Comparison of ENCODE assay signal across 8 cellular contexts in genomic region chr16:85028638-85029412, GRCh38. TPM values are rescaled to one million over a fixed set of nuclear protein-coding genes. Genes with fewer than 3 reads are reported as not detected.
DNase-seq lines count a peak whose midpoint lies in the region; ATAC-seq and TF ChIP-seq lines count a peak whose summit lies in the region.

No MANE protein-coding gene starts in this region.

- peaks cover 33% of the 10 kb centered on the region for H3F3A ChIP-seq in PC-9 (ENCODE audit: insufficient read depth, low read depth)

- no peaks in the 10 kb centered on the region for H3K36me3 Mint-ChIP-seq in glutamatergic neuron (ENCODE audit: unreplicated experiment)

- peak overlapping the region; percentile 95 for H3K4me2 ChIP-seq in PC-9

- 0 out of 2 replicates have a peak overlapping the region, but pooled peaks have one; percentile 4 for H3K27ac ChIP-seq in PC-9
- H3K27ac ChIP-seq in skeletal muscle tissue (ENCODE audit: low read depth, low read length) = peak overlapping the region; percentile 48

- peak overlapping the region; percentile 90 for H3K4me3 Mint-ChIP-seq in glutamatergic neuron (ENCODE audit: unreplicated experiment)

- no peak overlapping the region for H2AFZ ChIP-seq in PC-9

- no peak for ATAC-seq in GM18907 (IDR thresholded peaks at IDR 0.05; ENCODE audit: unreplicated experiment)

- H3K9ac ChIP-seq in skeletal muscle tissue (ENCODE audit: low read depth in 1 of 3, low read length in 3 of 3) = peak overlapping the region; percentile 38 to 96 (median 91)

- H3K27me3 ChIP-seq in PC-9 (ENCODE audit: insufficient read depth, low read depth) (no peaks in the 10 kb centered on the region), skeletal muscle tissue (ENCODE audit: control insufficient read depth in 3 of 3, insufficient read depth in 3 of 3, low read length in 3 of 3) (no peaks in the 10 kb centered on the region)

- H4K20me1 ChIP-seq in PC-9 (ENCODE audit: insufficient read depth) = peaks cover 5% of the 10 kb centered on the region; the same call in 1 of the 2 replicates

- peaks cover 52% of the 10 kb centered on the region for H3K4me1 ChIP-seq in PC-9 (replicated peaks; ENCODE audit: insufficient read depth)
- H3K4me1 ChIP-seq in skeletal muscle tissue (ENCODE audit: control insufficient read depth in 3 of 3, insufficient read depth in 3 of 3, low read length in 3 of 3) = peaks cover 16 to 25% (median 21%) of the 10 kb centered on the region in 3 donors

- CTCF ChIA-PET in PC-9 (lab: Charles Lee) = interaction anchor here (0.7 kb wide), 1 partner anchor 34 kb away, joined by 5 read pairs; no protein-coding TSS in a partner anchor

- BruUV-seq in PC-9 (replicated peaks; lab: Mats Ljungman, UMichigan) = TSS peak; percentile 32

- TF ChIP-seq CTCF in PC-9 (conservative IDR thresholded peaks at IDR 0.05) (no peak), glutamatergic neuron (IDR thresholded peaks at IDR 0.05; ENCODE audit: partially characterized antibody, unreplicated experiment) (no peak)

- intact Hi-C loops in PC-9 (cut with micrococcal nuclease; ENCODE audit: unreplicated experiment) = loop anchor here (5.0 kb wide), 1 partner anchor 37 kb away; no protein-coding TSS in a partner anchor

- H3K9me2 ChIP-seq in PC-9 (ENCODE audit: insufficient read depth) = no peaks in the 10 kb centered on the region

- no peaks in the 10 kb centered on the region for H3K79me2 ChIP-seq in PC-9 (ENCODE audit: low read depth)

- peak overlapping the region; percentile 95 for H3K27ac Mint-ChIP-seq in glutamatergic neuron (ENCODE audit: unreplicated experiment)

- H3K9me3 ChIP-seq in PC-9 (ENCODE audit: insufficient read depth, low read depth) (no peaks in the 10 kb centered on the region), skeletal muscle tissue (ENCODE audit: control insufficient read depth in 3 of 3, low read length in 3 of 3) (no peaks in the 10 kb centered on the region)

- H3K4me3 ChIP-seq in PC-9 (peak overlapping the region; percentile 93; the same call in 1 of the 2 replicates), skeletal muscle tissue (ENCODE audit: low read length in 3 of 3) (peak overlapping the region; percentile 82 to 96 (median 93))

- H3K9me3 Mint-ChIP-seq in glutamatergic neuron (ENCODE audit: unreplicated experiment) = peaks cover 20% of the 10 kb centered on the region

- DNase-seq in NCI-H146 (lab: John Stamatoyannopoulos, UW) (peak; percentile 10), NCI-H146 treated with DMSO at 0.1 percent for 48 hours (lab: John Stamatoyannopoulos, UW; ENCODE audit: unreplicated experiment) (no peak), PC-9 (peak; percentile 50 to 76), glutamatergic neuron (peak; percentile 56), NCI-H1092 (lab: John Stamatoyannopoulos, UW) (no peak)
- DNase-seq in activated naive CD4-positive, alpha-beta T cell (lab: John Stamatoyannopoulos, UW) = peak; percentile 10 to 49 (median 30)

- H3K36me3 ChIP-seq in PC-9 (ENCODE audit: low read depth) (no peaks in the 10 kb centered on the region), skeletal muscle tissue (ENCODE audit: control insufficient read depth in 3 of 3, insufficient read depth in 3 of 3, low read length in 3 of 3) (peaks cover 0 to 3% (median 3%) of the 10 kb centered on the region in 3 donors)

- H3K27me3 Mint-ChIP-seq in glutamatergic neuron (ENCODE audit: unreplicated experiment) = peaks cover 8% of the 10 kb centered on the region

- peaks cover 20% of the 10 kb centered on the region for H3K4me1 Mint-ChIP-seq in glutamatergic neuron (ENCODE audit: low read depth, unreplicated experiment)

- POLR2A ChIA-PET in PC-9 (lab: Charles Lee; ENCODE audit: unreplicated experiment) = interaction anchor here (0.9 kb wide), 1 partner anchor 58 kb away, joined by 5 read pairs; no protein-coding TSS in a partner anchor

RNA-seq across cellular contexts. Expression of gene KIAA0513, which starts 1.2 kb away (rescaled TPM):
- total RNA-seq in PC-9 (2021) (4.2 and 4.3 TPM in 2 replicates), glutamatergic neuron (ENCODE audit: unreplicated experiment) (56.1 TPM), skeletal muscle tissue (5.7 TPM)

RNA-seq across cellular contexts. Expression of gene ZDHHC7, which starts 17.5 kb away (rescaled TPM):
- total RNA-seq in PC-9 (2021) (79.3 and 85.1 TPM in 2 replicates), glutamatergic neuron (ENCODE audit: unreplicated experiment) (43.6 TPM), skeletal muscle tissue (19.8 TPM)

Comparison
In these comparisons a context has a peak if more than half of its experiments do, and no peak if none do; other contexts are left out.
1. DNase-seq: peak in NCI-H146 (single experiment), PC-9 (2 of 2), activated naive CD4-positive, alpha-beta T cell (4 of 4) and glutamatergic neuron (single experiment); none in NCI-H146 treated with DMSO at 0.1 percent for 48 hours (single experiment) and NCI-H1092 (single experiment).